8 cellular contexts compared by ENCODE assay signal in genomic region chr21:41167348-41168342, GRCh38. TPM values are rescaled to one million over a fixed set of nuclear protein-coding genes. Genes with fewer than 3 reads are reported as not detected.
DNase-seq lines count a peak whose midpoint lies in the region; ATAC-seq and TF ChIP-seq lines count a peak whose summit lies in the region.

Gene BACE2 (plus strand): TSS chr21:41168160. CDS start chr21:41168264, 104 bp downstream.

- peak within 1 kb of the TSS in 2 of 3 experiments; percentile 83 to 90 for H3K27ac Mint-ChIP-seq in nephron

- H3K27me3 ChIP-seq in foreskin keratinocyte (no peaks in the 10 kb centered on the region), thoracic aorta (replicated peaks; ENCODE audit: insufficient read depth) (no peaks in the 10 kb centered on the region), HAP-1 (ENCODE audit: low read depth) (no peaks in the 10 kb centered on the region)

- in situ Hi-C loops in HAP-1 (cut with MboI; ENCODE audit: low sequenced_read_pairs) = no loop called here

- peak within 1 kb of the TSS; percentile 89 to 96 (median 92) for H3K4me3 Mint-ChIP-seq in nephron

- peaks cover 23% of the 10 kb centered on the region for H3K27me3 Mint-ChIP-seq in nephron (ENCODE audit: low read depth)

- DNase-seq in CD1c-positive myeloid dendritic cell (ENCODE audit: extremely low spot score) = peak; percentile 28
- DNase-seq in NCI-H526 treated with DMSO at 0.1 percent for 48 hours (lab: John Stamatoyannopoulos, UW) = peak; percentile 28
- peak; percentile 74 for DNase-seq in activated effector memory CD4-positive, alpha-beta T cell treated with anti-CD3 and anti-CD28 coated beads, Interleukin-2, amount 50 U/mL, for 16 hours
- peak in 1 of 2 donors; percentile 64 for DNase-seq in foreskin keratinocyte
- no peak for DNase-seq in thoracic aorta (ENCODE audit: low spot score)
- DNase-seq in HAP-1 (ENCODE audit: low spot score in 2 of 2) = no peak

- H3K4me1 ChIP-seq in foreskin keratinocyte (peaks cover 31% of the 10 kb centered on the region), thoracic aorta (ENCODE audit: control insufficient read depth in 1 of 2, low read depth in 2 of 2) (peaks cover 26 to 40% of the 10 kb centered on the region in 2 donors), HAP-1 (no peaks in the 10 kb centered on the region)

- ATAC-seq in GM21381 (IDR thresholded peaks at IDR 0.05; ENCODE audit: unreplicated experiment) = peak; percentile 72
- ATAC-seq in foreskin keratinocyte = peak; percentile 67
- peak; percentile 79 for ATAC-seq in thoracic aorta (ENCODE audit: insufficient number of reproducible peaks, low FRiP score, low read depth)

- H3K36me3 ChIP-seq in thoracic aorta = peaks cover 4% of the 10 kb centered on the region
- H3K36me3 ChIP-seq in HAP-1 (replicated peaks) = no peaks in the 10 kb centered on the region

- no peaks in the 10 kb centered on the region for H3K9me3 Mint-ChIP-seq in nephron

- H3K36me3 Mint-ChIP-seq in nephron (ENCODE audit: low read depth) = no peaks in the 10 kb centered on the region

- no peaks in the 10 kb centered on the region for H3K9me3 ChIP-seq in thoracic aorta
- 0 out of 2 replicates have a peak, but pooled peaks cover 2% of the 10 kb centered on the region for H3K9me3 ChIP-seq in HAP-1

- H3K27ac ChIP-seq in foreskin keratinocyte (peak within 1 kb of the TSS; percentile 99), thoracic aorta (peak within 1 kb of the TSS; percentile 97 to 98)

- H3K4me3 ChIP-seq in thoracic aorta (peak within 1 kb of the TSS; percentile 97), HAP-1 (no peak within 1 kb of the TSS)

- TF ChIP-seq CTCF in foreskin keratinocyte (conservative IDR thresholded peaks at IDR 0.05) (peak; percentile 87), nephron (IDR thresholded peaks at IDR 0.05; ENCODE audit: unreplicated experiment in 3 of 3) (peak; percentile 50 to 75 (median 58)), thoracic aorta (IDR thresholded peaks at IDR 0.05) (peak; percentile 62)

- H3K4me1 Mint-ChIP-seq in nephron = peaks cover 27% of the 10 kb centered on the region

RNA-seq across cellular contexts. Expression of gene BACE2, which starts in this region (rescaled TPM):
- total RNA-seq in foreskin keratinocyte (84.0 and 87.7 TPM in 2 replicates), thoracic aorta (100 to 1,000 TPM in 1 of 2 donors, 10 to 100 TPM in 1; 71.9 to 129 TPM)
- polyA plus RNA-seq in foreskin keratinocyte = 64.6 and 80.0 TPM in 2 replicates

Comparison
In these comparisons a context has a peak if more than half of its experiments do, and no peak if none do; other contexts are left out.
1. DNase-seq: peak in CD1c-positive myeloid dendritic cell (single experiment), NCI-H526 treated with DMSO at 0.1 percent for 48 hours (single experiment) and activated effector memory CD4-positive, alpha-beta T cell treated with anti-CD3 and anti-CD28 coated beads, Interleukin-2, amount 50 U/mL, for 16 hours (single experiment); none in thoracic aorta (single experiment) and HAP-1 (0 of 2).
2. Peak in every context shown above with its lines, with median percentiles within 50 percentile points of each other: ATAC-seq and CTCF ChIP-seq.